Comparison of ENCODE assay signal across 23 cellular contexts in the genomic region with DNA sequence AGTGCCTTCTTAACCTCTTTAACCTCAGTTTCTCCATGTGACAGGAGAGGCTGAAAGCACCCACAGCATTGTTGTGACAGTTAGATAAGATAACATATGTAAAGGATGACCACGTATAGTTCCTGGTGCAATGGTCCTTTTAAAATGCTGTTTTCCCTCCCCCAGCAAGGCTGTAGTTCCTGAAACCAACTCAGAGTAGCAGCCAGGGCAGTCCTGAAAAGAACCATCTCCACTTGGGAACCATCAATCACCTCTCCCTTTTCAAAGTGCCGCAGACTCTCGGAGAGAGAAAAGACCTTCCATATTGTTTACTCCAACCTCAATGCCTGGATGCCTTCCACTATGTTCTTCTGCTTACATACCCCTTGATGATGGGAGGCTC.
"Had no signal": no experiment of that assay in that cellular context is flagged by ENCODE, and none has a peak within 500 bp of the region (broad histone marks: within the 10 kb centered on the region; RNA-seq: fewer than 3 reads in every experiment).

No MANE protein-coding gene starts in this region.

- H3K27ac Mint-ChIP-seq: activated CD4-positive, alpha-beta memory T cell treated with anti-CD3 and anti-CD28 coated beads for 36 hours; activated CD4-positive, alpha-beta T cell treated with anti-CD3 and anti-CD28 coated beads, Interleukin-2, amount 10 ng/mL, durations not matched to agents 7 days and 5 days; activated naive CD8-positive, alpha-beta T cell had no signal

- H3K4me1 Mint-ChIP-seq: activated CD4-positive, alpha-beta T cell treated with anti-CD3 and anti-CD28 coated beads, Interleukin-2, amount 10 ng/mL, durations not matched to agents 7 days and 5 days had no signal

- H3K4me3 ChIP-seq: SK-N-MC had no signal

- H3K27me3 Mint-ChIP-seq: activated CD4-positive, alpha-beta memory T cell treated with anti-CD3 and anti-CD28 coated beads for 36 hours; activated CD4-positive, alpha-beta T cell treated with anti-CD3 and anti-CD28 coated beads, Interleukin-2, amount 10 ng/mL, durations not matched to agents 7 days and 5 days had no signal

- DNase-seq: activated CD4-positive, alpha-beta memory T cell treated with anti-CD3 and anti-CD28 coated beads for 36 hours; activated CD4-positive, alpha-beta T cell treated with anti-CD3 and anti-CD28 coated beads, Interleukin-2, amount 10 ng/mL, durations not matched to agents 7 days and 5 days; activated CD4-positive, CD25-positive, alpha-beta regulatory T cell; activated CD8-positive, alpha-beta memory T cell treated with anti-CD3 and anti-CD28 coated beads for 24 hours; activated effector memory CD4-positive, alpha-beta T cell treated with anti-CD3 and anti-CD28 coated beads, Interleukin-2, amount 50 U/mL, for 16 hours; activated naive CD4-positive, alpha-beta T cell treated with Interleukin-2 at 50 U/mL for 16 hours; activated T-cell treated with anti-CD3 and anti-CD28 coated beads, Interleukin-2, amount 50 U/mL, for 4 hours; amygdala; brain microvascular endothelial cell; MM.1S; NCI-H1105; NCI-H1436; NCI-H1694 treated with DMSO at 0.1 percent for 48 hours; NCI-H2029 treated with DMSO at 0.1 percent for 48 hours; NCI-H345; NCI-H510A; NCI-H526 treated with DMSO at 0.1 percent for 48 hours; NCI-H82; SIG-M5; T-helper 1 cell had no signal

- H3K4me3 Mint-ChIP-seq: activated CD4-positive, alpha-beta memory T cell treated with anti-CD3 and anti-CD28 coated beads for 36 hours; activated CD4-positive, alpha-beta T cell treated with anti-CD3 and anti-CD28 coated beads, Interleukin-2, amount 10 ng/mL, durations not matched to agents 7 days and 5 days; activated naive CD8-positive, alpha-beta T cell; activated T-cell treated with anti-CD3 and anti-CD28 coated beads, Interleukin-2, amount 50 U/mL, for 4 hours had no signal

- H3K27ac ChIP-seq: brain microvascular endothelial cell, SK-N-MC, VCaP had no signal

- ATAC-seq: activated T-cell treated with anti-CD3 and anti-CD28 coated beads, Interleukin-2, amount 50 U/mL, for 4 hours had no signal

- H3K36me3 Mint-ChIP-seq: activated CD4-positive, alpha-beta memory T cell treated with anti-CD3 and anti-CD28 coated beads for 36 hours; activated naive CD8-positive, alpha-beta T cell had no signal

- H3K9me3 Mint-ChIP-seq: activated CD4-positive, alpha-beta memory T cell treated with anti-CD3 and anti-CD28 coated beads for 36 hours; activated CD4-positive, alpha-beta T cell treated with anti-CD3 and anti-CD28 coated beads, Interleukin-2, amount 10 ng/mL, durations not matched to agents 7 days and 5 days; activated T-cell treated with anti-CD3 and anti-CD28 coated beads, Interleukin-2, amount 50 U/mL, for 4 hours had no signal

- H3K36me3 ChIP-seq: brain microvascular endothelial cell had no signal

- H3K27me3 ChIP-seq: brain microvascular endothelial cell had no signal
